ENCODE assay signal across 3 cellular contexts in genomic region chr1:63147783-63148182, GRCh38.
A peak's percentile ranks its signal among the peaks of the same experiment; 100 is the strongest.
TF ChIP-seq lines count a peak whose summit lies in the region.

No MANE protein-coding gene starts in this region.

TF ChIP-seq in HEK293, 187 proteins besides CTCF, POLR2A, EP300 and RAD21 (continued from another document):
- TF ChIP-seq ZNF639 (tag by site-specific recombination; IDR thresholded peaks at IDR 0.05), result no peak

TF ChIP-seq in WTC11, 78 proteins besides CTCF, POLR2A, EP300 and RAD21 (continued from another document):
- TF ChIP-seq STAT6 (CRISPR knock-in tag; conservative IDR thresholded peaks at IDR 0.05; ENCODE audit: low read depth) (no peak), NR1H2 (CRISPR knock-in tag; IDR thresholded peaks at IDR 0.05) (no peak)

TF ChIP-seq in H1, 55 proteins besides CTCF, POLR2A, EP300 and RAD21 (continued from another document):
- no peak for TF ChIP-seq BACH1 (IDR thresholded peaks at IDR 0.05; ENCODE audit: low read length)
- TF ChIP-seq RBBP5 (IDR thresholded peaks at IDR 0.05; ENCODE audit: borderline replicate concordance, low read depth, low read length), result no peak
- TF ChIP-seq ASH2L (IDR thresholded peaks at IDR 0.05; ENCODE audit: low read length), result no peak
- TF ChIP-seq JUND (IDR thresholded peaks at IDR 0.05; ENCODE audit: low read length), result no peak
- TF ChIP-seq FOSL1 (IDR thresholded peaks at IDR 0.05; ENCODE audit: insufficient read depth, low read depth, low read length), result no peak
- TF ChIP-seq KDM1A (IDR thresholded peaks at IDR 0.05; ENCODE audit: borderline replicate concordance, low read length), result peak; percentile 46; the same call in 1 of the 2 replicates
TF ChIP-seq in H1: peak in this region for 1.
